Comparison of ENCODE assay signal across 9 cellular contexts in genomic region chr12:77847060-77847541, GRCh38. TPM values are rescaled to one million over a fixed set of nuclear protein-coding genes. Genes with fewer than 3 reads are reported as not detected.
DNase-seq lines count a peak whose midpoint lies in the region; ATAC-seq and TF ChIP-seq lines count a peak whose summit lies in the region.
"Had no signal": no experiment of that assay in that cellular context is flagged by ENCODE, and none has a peak within 500 bp of the region (broad histone marks: within the 10 kb centered on the region; RNA-seq: fewer than 3 reads in every experiment).

No MANE protein-coding gene starts in this region.

- no peak for TF ChIP-seq CTCF in AG10803 (conservative IDR thresholded peaks at IDR 0.05; ENCODE audit: low read length)
- no peak for TF ChIP-seq CTCF in dorsolateral prefrontal cortex (IDR thresholded peaks at IDR 0.05 in 54 of 56, conservative IDR thresholded peaks at IDR 0.05 in 2 of 56; ENCODE audit: low read depth in 1 of 56, partially characterized antibody in 56 of 56)
- no peak for TF ChIP-seq CTCF in WTC11 (IDR thresholded peaks at IDR 0.05)
- no peak for TF ChIP-seq CTCF in Caco-2 (IDR thresholded peaks at IDR 0.05; ENCODE audit: insufficient read depth in 1 of 2, low read depth in 1 of 2, low read length in 1 of 2, severe bottlenecking in 1 of 2, unreplicated experiment in 1 of 2)

- no peaks in the 10 kb centered on the region for H3K9me3 Mint-ChIP-seq in WTC11
- no peaks in the 10 kb centered on the region for H3K9me3 Mint-ChIP-seq in Caco-2 (ENCODE audit: unreplicated experiment)

- H3K4me3 ChIP-seq in AG10803 (ENCODE audit: low read length) (no peak overlapping the region), dorsolateral prefrontal cortex (peak overlapping the region in 1 of 59 donors; percentile 12), Caco-2 (ENCODE audit: low read depth, low read length) (no peak overlapping the region)
- H3K4me3 ChIP-seq: skin epidermis had no signal

- peak; percentile 97 for ATAC-seq in GM19467 (IDR thresholded peaks at IDR 0.05; ENCODE audit: unreplicated experiment)
- peak; percentile 99 for ATAC-seq in HG03460 (IDR thresholded peaks at IDR 0.05; ENCODE audit: unreplicated experiment)
- ATAC-seq in WTC11: no peak

- H3K36me3 Mint-ChIP-seq in WTC11 (no peaks in the 10 kb centered on the region), Caco-2 (ENCODE audit: insufficient read depth, unreplicated experiment) (no peaks in the 10 kb centered on the region)

- H3K27me3 ChIP-seq in dorsolateral prefrontal cortex (no peaks in the 10 kb centered on the region), Caco-2 (replicated peaks; ENCODE audit: control insufficient read depth, insufficient read depth, low read length) (no peaks in the 10 kb centered on the region)

- H3K4me1 Mint-ChIP-seq in WTC11: peaks cover 4% of the 10 kb centered on the region; the same call in 1 of the 2 replicates
- no peaks in the 10 kb centered on the region for H3K4me1 Mint-ChIP-seq in Caco-2 (ENCODE audit: low read depth, unreplicated experiment)

- H3K4me1 ChIP-seq in Caco-2: no peaks in the 10 kb centered on the region

- no peaks in the 10 kb centered on the region for H3K36me3 ChIP-seq in Caco-2 (ENCODE audit: control insufficient read depth, insufficient read depth, low read length)

- DNase-seq in AG10803 (ENCODE audit: low read depth) (peak; percentile 44), dorsolateral prefrontal cortex (no peak), WTC11 (ENCODE audit: low spot score) (no peak), AG08396 (ENCODE audit: low spot score) (no peak), Caco-2 (no peak), germinal center (ENCODE audit: low spot score) (no peak)

- POLR2A ChIA-PET in WTC11 (lab: Charles Lee) (no interaction called here), Caco-2 (lab: Charles Lee) (no interaction called here)

- H3K27ac Mint-ChIP-seq in WTC11 (no peak overlapping the region), Caco-2 (ENCODE audit: unreplicated experiment) (no peak overlapping the region)

- H3K4me3 Mint-ChIP-seq in WTC11 (no peak overlapping the region), Caco-2 (ENCODE audit: unreplicated experiment) (no peak overlapping the region)

- CTCF ChIA-PET in WTC11 (lab: Charles Lee) (no interaction called here), Caco-2 (lab: Charles Lee) (no interaction called here)

- BruUV-seq in Caco-2 (replicated peaks; lab: Mats Ljungman, UMichigan): no TSS peak

- H3K27me3 Mint-ChIP-seq in WTC11 (ENCODE audit: low read depth): no peaks in the 10 kb centered on the region
- no peaks in the 10 kb centered on the region for H3K27me3 Mint-ChIP-seq in Caco-2 (ENCODE audit: insufficient read depth, unreplicated experiment)

- intact Hi-C loops in dorsolateral prefrontal cortex (cut with DNase I): no loop called here
- intact Hi-C loops in Caco-2 (cut with micrococcal nuclease; ENCODE audit: unreplicated experiment): no loop called here

- H3K27ac ChIP-seq in dorsolateral prefrontal cortex: peak overlapping the region in 41 of 59 donors; percentile 1 to 82 (median 36)

- no peaks in the 10 kb centered on the region for H3K9me3 ChIP-seq in Caco-2

TF ChIP-seq in WTC11, 78 proteins besides CTCF, POLR2A, EP300 and RAD21:
- TF ChIP-seq JAZF1 (CRISPR knock-in tag; IDR thresholded peaks at IDR 0.05) (no peak), NFE2L1 (CRISPR knock-in tag; IDR thresholded peaks at IDR 0.05) (no peak), SOX15 (CRISPR knock-in tag; IDR thresholded peaks at IDR 0.05) (no peak), MAX (CRISPR knock-in tag; IDR thresholded peaks at IDR 0.05) (no peak), PRRX2 (CRISPR knock-in tag; IDR thresholded peaks at IDR 0.05) (no peak), ZBTB21 (CRISPR knock-in tag; IDR thresholded peaks at IDR 0.05; ENCODE audit: borderline replicate concordance) (no peak), SMAD4 (CRISPR knock-in tag; IDR thresholded peaks at IDR 0.05) (no peak), TCF7 (CRISPR knock-in tag; IDR thresholded peaks at IDR 0.05; ENCODE audit: low read depth) (no peak), CDX4 (CRISPR knock-in tag; IDR thresholded peaks at IDR 0.05; ENCODE audit: borderline replicate concordance) (no peak), OVOL2 (CRISPR knock-in tag; IDR thresholded peaks at IDR 0.05; ENCODE audit: borderline replicate concordance) (no peak), FOXJ3 (CRISPR knock-in tag; IDR thresholded peaks at IDR 0.05; ENCODE audit: borderline replicate concordance) (no peak)
- TF ChIP-seq, protein P1, sequence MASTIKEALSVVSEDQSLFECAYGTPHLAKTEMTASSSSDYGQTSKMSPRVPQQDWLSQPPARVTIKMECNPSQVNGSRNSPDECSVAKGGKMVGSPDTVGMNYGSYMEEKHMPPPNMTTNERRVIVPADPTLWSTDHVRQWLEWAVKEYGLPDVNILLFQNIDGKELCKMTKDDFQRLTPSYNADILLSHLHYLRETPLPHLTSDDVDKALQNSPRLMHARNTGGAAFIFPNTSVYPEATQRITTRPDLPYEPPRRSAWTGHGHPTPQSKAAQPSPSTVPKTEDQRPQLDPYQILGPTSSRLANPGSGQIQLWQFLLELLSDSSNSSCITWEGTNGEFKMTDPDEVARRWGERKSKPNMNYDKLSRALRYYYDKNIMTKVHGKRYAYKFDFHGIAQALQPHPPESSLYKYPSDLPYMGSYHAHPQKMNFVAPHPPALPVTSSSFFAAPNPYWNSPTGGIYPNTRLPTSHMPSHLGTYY (CRISPR knock-in tag; IDR thresholded peaks at IDR 0.05): no peak

RNA-seq across cellular contexts. Expression of gene NAV3, which starts 16.4 kb away (rescaled TPM):
- total RNA-seq in dorsolateral prefrontal cortex (100 to 1,000 TPM in 68 of 120 experiments, 10 to 100 TPM in 52; 62.4 to 146 (median 104) TPM), WTC11 (2021) (0.96 to 3.3 TPM (median 1.9 TPM) in 3 replicates), Caco-2 (2022) (0.45 and 0.67 TPM in 2 replicates)

Comparison
In these comparisons a context has a peak if more than half of its experiments do, and no peak if none do; other contexts are left out.
1. RNA of gene NAV3, which starts 16.4 kb away (total RNA-seq): 62.4 to 146 TPM in dorsolateral prefrontal cortex; 0.96 to 3.3 TPM in WTC11 and 0.45 to 0.67 TPM in Caco-2; every median in the first group is over 10 times any median in the second.